30 cellular contexts compared by ENCODE assay signal in the genomic region with DNA sequence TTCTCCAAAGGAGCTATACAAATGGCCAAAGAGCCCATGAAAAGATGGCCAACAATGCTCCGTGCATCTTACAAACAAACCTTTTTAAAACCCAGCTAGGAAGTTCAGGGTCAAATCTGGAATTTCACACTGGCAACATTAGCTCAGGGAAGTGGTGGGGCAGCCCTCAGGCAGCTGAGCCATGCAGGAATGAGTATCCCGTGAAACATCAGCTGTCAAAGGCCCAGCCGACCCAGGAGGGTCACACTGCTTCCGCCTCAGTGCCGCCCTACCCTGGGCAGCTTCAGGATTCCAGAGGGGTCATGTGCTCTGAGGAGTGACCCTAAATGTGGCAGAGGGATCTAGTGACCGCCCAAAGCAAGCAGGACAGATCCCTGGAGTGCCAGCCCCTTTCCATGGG.
DNase-seq lines count a peak whose midpoint lies in the region; ATAC-seq and TF ChIP-seq lines count a peak whose summit lies in the region.
"Had no signal": no experiment of that assay in that cellular context is flagged by ENCODE, and none has a peak within 500 bp of the region (broad histone marks: within the 10 kb centered on the region; RNA-seq: fewer than 3 reads in every experiment).

No MANE protein-coding gene starts in this region.

- H3K36me3 ChIP-seq in neuronal stem cell (replicated peaks in 1 of 2; ENCODE audit: control insufficient read depth in 2 of 2, insufficient read depth in 2 of 2, low read length in 2 of 2): no peaks in the 10 kb centered on the region
- H3K36me3 ChIP-seq: cardiac muscle cell, heart left ventricle, suprapubic skin, uterus, WERI-Rb-1 had no signal

- H3K27ac ChIP-seq in neuronal stem cell (replicated peaks; ENCODE audit: low read length): no peak overlapping the region
- H3K27ac ChIP-seq: cardiac muscle cell, heart left ventricle, suprapubic skin, uterus, WERI-Rb-1 had no signal

- H3K27me3 ChIP-seq in neuronal stem cell (ENCODE audit: control insufficient read depth in 3 of 3, insufficient read depth in 3 of 3, low read depth in 1 of 3, low read length in 3 of 3): no peaks in the 10 kb centered on the region
- H3K27me3 ChIP-seq: cardiac muscle cell, heart left ventricle, suprapubic skin, uterus had no signal

- in situ Hi-C loops in SK-MEL-5 (cut with HindIII; ENCODE audit: low pct_unique_long_range_greater_than_20kb, low sequenced_read_pairs): no loop called here

- TF ChIP-seq CTCF in glutamatergic neuron (IDR thresholded peaks at IDR 0.05; ENCODE audit: partially characterized antibody, unreplicated experiment) (no peak), natural killer cell (IDR thresholded peaks at IDR 0.05) (no peak)

- no peaks in the 10 kb centered on the region for H3K79me1 ChIP-seq in neuronal stem cell (ENCODE audit: low read depth, low read length)

- H2BK12ac ChIP-seq in neuronal stem cell (ENCODE audit: low read length): no peak overlapping the region

- DNase-seq in Daoy (ENCODE audit: low read depth) (peak; percentile 13), SK-MEL-5 (ENCODE audit: low read depth, low spot score) (peak; percentile 86), glutamatergic neuron (peak; percentile 7), neuronal stem cell (ENCODE audit: low spot score) (no peak), natural killer cell (no peak), NCI-H187 treated with DMSO at 0.1 percent for 48 hours (lab: John Stamatoyannopoulos, UW) (no peak), left lobe of liver (ENCODE audit: low spot score) (no peak), NCI-H524 (lab: John Stamatoyannopoulos, UW) (no peak)
- DNase-seq: activated CD4-positive, alpha-beta T cell treated with anti-CD3 and anti-CD28 coated beads, Interleukin-2, amount 10 ng/mL, durations not matched to agents 24 days and 14 days; activated naive CD4-positive, alpha-beta T cell treated with anti-CD3 and anti-CD28 coated beads, Interleukin-2, amount 10 ng/mL, durations not matched to agents 7 days and 5 days; activated T-cell treated with anti-CD3 and anti-CD28 coated beads, Interleukin-2, amount 50 U/mL, for 72 hours; AML-193; anterior cingulate cortex; CD8-positive, alpha-beta T cell; dermis blood vessel endothelial cell; DMS153; GOT3; heart left ventricle; left ventricle myocardium superior; NCI-H1092; NCI-H1930; NCI-H2227 treated with DMSO at 0.1 percent for 48 hours; stimulated activated CD4-positive, alpha-beta T cell treated with anti-CD3 and anti-CD28 coated beads, Interleukin-2, amount 100 ng/mL, for 48 hours; uterus; WERI-Rb-1 had no signal

- H3K27me3 Mint-ChIP-seq in glutamatergic neuron (ENCODE audit: unreplicated experiment) (peaks cover 2% of the 10 kb centered on the region), natural killer cell (ENCODE audit: low read depth in 2 of 2) (peaks cover 16 to 23% of the 10 kb centered on the region in 2 donors)

- H3K4me1 ChIP-seq in neuronal stem cell (ENCODE audit: control insufficient read depth in 2 of 2, insufficient read depth in 1 of 2, low read depth in 1 of 2, low read length in 2 of 2): no peaks in the 10 kb centered on the region
- H3K4me1 ChIP-seq: heart left ventricle, uterus had no signal

- no peak overlapping the region for H2BK120ac ChIP-seq in neuronal stem cell (ENCODE audit: low read depth, low read length)

- no peak overlapping the region for H3K14ac ChIP-seq in neuronal stem cell (ENCODE audit: low read length)

- no peak overlapping the region for H3K23ac ChIP-seq in neuronal stem cell (ENCODE audit: low read depth, low read length, poor library complexity)

- no CpG with 5 or more reads among the region's 6 CpGs for WGBS in neuronal stem cell (ENCODE audit: extremely low coverage in 2 of 2, insufficient read length in 2 of 2, insufficient replicate concordance in 1 of 2), 2 donors

- H3K9me3 ChIP-seq in neuronal stem cell (replicated peaks in 1 of 2; ENCODE audit: control insufficient read depth in 2 of 2, insufficient read depth in 1 of 2, low read depth in 1 of 2, low read length in 2 of 2): no peaks in the 10 kb centered on the region
- H3K9me3 ChIP-seq: uterus had no signal

- peaks cover 7% of the 10 kb centered on the region for H3K36me3 Mint-ChIP-seq in glutamatergic neuron (ENCODE audit: unreplicated experiment)
- H3K36me3 Mint-ChIP-seq in natural killer cell: peaks cover 6% of the 10 kb centered on the region
- H3K36me3 Mint-ChIP-seq: activated naive CD4-positive, alpha-beta T cell treated with anti-CD3 and anti-CD28 coated beads, Interleukin-2, amount 10 ng/mL, durations not matched to agents 7 days and 5 days; CD8-positive, alpha-beta T cell; stimulated activated effector memory CD8-positive, alpha-beta T cell treated with anti-CD3 and anti-CD28 coated beads, Interleukin-12 subunit alpha, Interleukin-12 subunit beta, amount 100 ng/mL, for 72 hours had no signal

- ATAC-seq in natural killer cell (no peak), left lobe of liver (no peak)
- ATAC-seq: activated T-cell treated with anti-CD3 and anti-CD28 coated beads, Interleukin-2, amount 50 U/mL, for 72 hours; CD8-positive, alpha-beta T cell; heart left ventricle; left ventricle myocardium superior; SK-N-SH treated with all-trans-retinoic acid at 6 μM for 48 hours; stimulated activated effector memory CD8-positive, alpha-beta T cell treated with anti-CD3 and anti-CD28 coated beads, Interleukin-12 subunit alpha, Interleukin-12 subunit beta, amount 100 ng/mL, for 72 hours had no signal

- H3K9me3 Mint-ChIP-seq in glutamatergic neuron (ENCODE audit: unreplicated experiment) (peaks cover 5% of the 10 kb centered on the region), natural killer cell (peaks cover 0 to 4% of the 10 kb centered on the region in 2 donors)

- no peak overlapping the region for H2AK5ac ChIP-seq in neuronal stem cell (ENCODE audit: low read depth, low read length)

- no peak overlapping the region for H3K4me2 ChIP-seq in neuronal stem cell (ENCODE audit: insufficient read depth, low read length, poor library complexity, severe bottlenecking)

- H3K27ac Mint-ChIP-seq in glutamatergic neuron (ENCODE audit: unreplicated experiment) (no peak overlapping the region), natural killer cell (no peak overlapping the region)
- H3K27ac Mint-ChIP-seq: activated CD4-positive, alpha-beta T cell treated with anti-CD3 and anti-CD28 coated beads, Interleukin-2, amount 10 ng/mL, durations not matched to agents 24 days and 14 days; activated naive CD4-positive, alpha-beta T cell treated with anti-CD3 and anti-CD28 coated beads, Interleukin-2, amount 10 ng/mL, durations not matched to agents 7 days and 5 days; activated T-cell treated with anti-CD3 and anti-CD28 coated beads, Interleukin-2, amount 50 U/mL, for 72 hours; CD8-positive, alpha-beta T cell; stimulated activated effector memory CD8-positive, alpha-beta T cell treated with anti-CD3 and anti-CD28 coated beads, Interleukin-12 subunit alpha, Interleukin-12 subunit beta, amount 100 ng/mL, for 72 hours; T-helper 2 cell treated with Interferon-gamma antibody and Interleukin-4, amounts not matched to agents 5 μg/mL and 100 μg/mL, for 36 hours had no signal

- H2BK15ac ChIP-seq in neuronal stem cell (ENCODE audit: low read length): no peak overlapping the region

- H3K4me3 ChIP-seq in neuronal stem cell (ENCODE audit: low read length in 2 of 2): no peak overlapping the region
- H3K4me3 ChIP-seq: cardiac muscle cell, heart left ventricle, suprapubic skin, uterus had no signal

- no peak overlapping the region for H2BK5ac ChIP-seq in neuronal stem cell (ENCODE audit: low read length)

- no peak overlapping the region for H4K8ac ChIP-seq in neuronal stem cell (ENCODE audit: low read depth, low read length)

- intact Hi-C loops in natural killer cell (cut with micrococcal nuclease): no loop called here

- H3K4me3 Mint-ChIP-seq in glutamatergic neuron (ENCODE audit: unreplicated experiment) (no peak overlapping the region), natural killer cell (no peak overlapping the region)
- H3K4me3 Mint-ChIP-seq: activated CD4-positive, alpha-beta T cell treated with anti-CD3 and anti-CD28 coated beads, Interleukin-2, amount 10 ng/mL, durations not matched to agents 24 days and 14 days; activated naive CD4-positive, alpha-beta T cell treated with anti-CD3 and anti-CD28 coated beads, Interleukin-2, amount 10 ng/mL, durations not matched to agents 7 days and 5 days; activated T-cell treated with anti-CD3 and anti-CD28 coated beads, Interleukin-2, amount 50 U/mL, for 72 hours; CD8-positive, alpha-beta T cell; stimulated activated effector memory CD8-positive, alpha-beta T cell treated with anti-CD3 and anti-CD28 coated beads, Interleukin-12 subunit alpha, Interleukin-12 subunit beta, amount 100 ng/mL, for 72 hours; T-helper 2 cell treated with Interferon-gamma antibody and Interleukin-4, amounts not matched to agents 5 μg/mL and 100 μg/mL, for 36 hours had no signal

- no peak overlapping the region for H3K4ac ChIP-seq in neuronal stem cell (ENCODE audit: low read length)

- no peak overlapping the region for H3K9ac ChIP-seq in neuronal stem cell (ENCODE audit: low read depth, low read length, poor library complexity)

- H4K91ac ChIP-seq in neuronal stem cell (ENCODE audit: low read depth, low read length, poor library complexity): no peak overlapping the region

- no peaks in the 10 kb centered on the region for H3K4me1 Mint-ChIP-seq in glutamatergic neuron (ENCODE audit: low read depth, unreplicated experiment)
- H3K4me1 Mint-ChIP-seq in natural killer cell: no peaks in the 10 kb centered on the region

- H3K18ac ChIP-seq in neuronal stem cell (ENCODE audit: low read length): peak overlapping the region; percentile 15

- no peak overlapping the region for H2AFZ ChIP-seq in neuronal stem cell (ENCODE audit: low read length)

Comparison
In these comparisons a context has a peak if more than half of its experiments do, and no peak if none do; other contexts are left out.
1. DNase-seq: peak in Daoy (single experiment), SK-MEL-5 (single experiment) and glutamatergic neuron (single experiment); none in neuronal stem cell (single experiment), natural killer cell (single experiment), NCI-H187 treated with DMSO at 0.1 percent for 48 hours (single experiment), left lobe of liver (single experiment) and NCI-H524 (0 of 2).